Comparison of ENCODE assay signal across 32 cellular contexts in the genomic region with DNA sequence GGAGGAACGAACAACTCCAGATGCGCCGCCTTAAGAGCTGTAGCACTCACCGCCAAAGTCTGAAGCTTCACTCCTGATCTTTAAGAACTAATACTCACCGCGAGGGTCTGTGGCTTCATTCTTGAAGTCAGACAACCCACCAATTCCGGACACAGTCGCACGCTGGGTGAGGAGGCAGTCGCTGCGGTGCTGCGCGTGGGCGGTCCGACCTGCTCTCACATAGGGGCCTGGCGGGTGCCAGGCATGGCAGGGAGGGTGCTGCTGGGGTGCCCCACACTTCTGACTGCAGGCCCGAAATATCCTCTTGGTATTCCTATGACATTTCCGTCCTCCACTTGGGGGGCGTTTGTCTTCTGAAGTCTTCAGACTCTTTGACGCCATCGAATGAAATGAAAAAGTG. TPM values are rescaled to one million over a fixed set of nuclear protein-coding genes. Genes with fewer than 3 reads are reported as not detected.
"Had no signal": no experiment of that assay in that cellular context is flagged by ENCODE, and none has a peak within 500 bp of the region (broad histone marks: within the 10 kb centered on the region; RNA-seq: fewer than 3 reads in every experiment).

No MANE protein-coding gene starts in this region.

- H3K4me1 ChIP-seq: adrenal gland, ascending aorta, body of pancreas, breast epithelium had no signal

- DNase-seq: activated effector memory CD4-positive, alpha-beta T cell treated with anti-CD3 and anti-CD28 coated beads, Interleukin-2, amount 50 U/mL, for 16 hours; activated effector memory CD4-positive, alpha-beta T cell treated with Interleukin-2 at 50 U/mL for 16 hours; activated gamma-delta T cell; activated gamma-delta T cell treated with Interleukin-2 at 50 U/mL for 16 hours; activated naive CD4-positive, alpha-beta T cell; activated naive CD4-positive, alpha-beta T cell treated with anti-CD3 and anti-CD28 coated beads for 36 hours; activated naive CD4-positive, alpha-beta T cell treated with anti-CD3 and anti-CD28 coated beads, Interleukin-2, amount 10 ng/mL, durations not matched to agents 7 days and 5 days; activated naive CD4-positive, alpha-beta T cell treated with anti-CD3 and anti-CD28 coated beads, Interleukin-2, amount 50 U/mL, for 16 hours; activated naive CD4-positive, alpha-beta T cell treated with Interleukin-2 at 50 U/mL for 16 hours; activated naive CD8-positive, alpha-beta T cell treated with anti-CD3 and anti-CD28 coated beads for 36 hours; activated naive CD8-positive, alpha-beta T cell treated with anti-CD3 and anti-CD28 coated beads, Interleukin-2, amount 10 ng/mL, durations not matched to agents 7 days and 5 days; activated naive CD8-positive, alpha-beta T cell treated with anti-CD3 and anti-CD28 coated beads, Interleukin-2, amount 50 U/mL, for 24 hours; activated T-cell treated with anti-CD3 and anti-CD28 coated beads, Interleukin-2, amount 50 U/mL, for 1 hour; activated T-cell treated with anti-CD3 and anti-CD28 coated beads, Interleukin-2, amount 50 U/mL, for 24 hours; activated T-cell treated with anti-CD3 and anti-CD28 coated beads, Interleukin-2, amount 50 U/mL, for 4 hours; activated T-cell treated with anti-CD3 and anti-CD28 coated beads, Interleukin-2, amount 50 U/mL, for 48 hours; activated T-cell treated with anti-CD3 and anti-CD28 coated beads, Interleukin-2, amount 50 U/mL, for 72 hours; adrenal gland; amniotic stem cell; amygdala; anterior cingulate cortex; body of pancreas; brain microvascular endothelial cell; caudate nucleus; central memory CD4-positive, alpha-beta T cell; cerebellar nuclear complex had no signal

- H3K27ac ChIP-seq: adrenal gland, ascending aorta, body of pancreas, brain microvascular endothelial cell, breast epithelium, cardiac muscle cell had no signal

- ATAC-seq: activated naive CD4-positive, alpha-beta T cell treated with anti-CD3 and anti-CD28 coated beads, Interleukin-2, amount 50 U/mL, for 72 hours; activated naive CD8-positive, alpha-beta T cell treated with anti-CD3 and anti-CD28 coated beads, Interleukin-2, amount 50 U/mL, for 24 hours; activated T-cell treated with anti-CD3 and anti-CD28 coated beads, Interleukin-2, amount 50 U/mL, for 72 hours; activated T-helper 17 cell treated with anti-CD3 and anti-CD28 coated beads, Interleukin-2, amount 50 U/mL, for 72 hours; body of pancreas had no signal

- H3K36me3 ChIP-seq: adrenal gland, ascending aorta, brain microvascular endothelial cell, breast epithelium, cardiac muscle cell had no signal

- H3K27me3 ChIP-seq: ascending aorta, body of pancreas, brain microvascular endothelial cell had no signal

- H3K4me3 ChIP-seq: adrenal gland, ascending aorta, body of pancreas, breast epithelium, cardiac muscle cell had no signal

- H3K9me3 ChIP-seq: adrenal gland, ascending aorta, body of pancreas, breast epithelium had no signal

RNA-seq across cellular contexts. Expression of a gene that starts 59.5 kb away (rescaled TPM):
- total RNA-seq: activated naive CD4-positive, alpha-beta T cell treated with anti-CD3 and anti-CD28 coated beads for 36 hours; ascending aorta had no signal
- polyA plus RNA-seq: aorta had no signal
